8 cellular contexts compared by ENCODE assay signal in the genomic region with DNA sequence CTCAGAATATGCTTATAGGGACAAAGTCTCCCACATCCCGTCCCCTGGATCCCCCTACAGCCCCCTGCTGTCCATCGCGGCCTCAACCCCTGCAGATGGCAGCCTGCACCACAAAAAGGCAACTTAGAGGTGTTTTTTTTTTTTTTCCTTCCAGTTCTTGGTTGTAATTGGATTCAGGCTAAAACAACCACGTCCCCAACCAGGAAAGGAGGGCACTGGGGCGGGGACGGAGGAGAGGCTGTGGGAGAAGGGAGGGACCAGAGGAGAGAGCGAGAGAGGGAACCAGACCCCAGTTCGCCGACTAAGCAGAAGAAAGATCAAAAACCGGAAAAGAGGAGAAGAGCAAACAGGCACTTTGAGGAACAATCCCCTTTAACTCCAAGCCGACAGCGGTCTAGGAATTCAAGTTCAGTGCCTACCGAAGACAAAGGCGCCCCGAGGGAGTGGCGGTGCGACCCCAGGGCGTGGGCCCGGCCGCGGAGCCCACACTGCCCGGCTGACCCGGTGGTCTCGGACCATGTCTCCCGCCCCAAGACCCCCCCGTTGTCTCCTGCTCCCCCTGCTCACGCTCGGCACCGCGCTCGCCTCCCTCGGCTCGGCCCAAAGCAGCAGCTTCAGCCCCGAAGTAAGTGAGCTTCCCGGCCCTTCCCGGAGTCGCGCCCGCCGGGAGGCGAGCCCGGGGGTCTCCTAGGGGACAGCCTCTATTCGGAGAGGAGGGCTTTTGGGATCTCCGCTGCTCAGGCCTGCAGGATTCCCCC. TPM values are rescaled to one million over a fixed set of nuclear protein-coding genes. Genes with fewer than 3 reads are reported as not detected.
DNase-seq lines count a peak whose midpoint lies in the region; ATAC-seq and TF ChIP-seq lines count a peak whose summit lies in the region.

Gene MMP14 (plus strand): TSS at position 285 of the 758 bp plus-strand sequence. CDS start 233 bp downstream, at position 518.

- 2% methylated on average over 12 of the region's 44 CpGs for WGBS in mammary epithelial cell (ENCODE audit: low coverage, missing lambda C conversion rate)

- H3K36me3 ChIP-seq in CD4-positive, CD25-positive, alpha-beta regulatory T cell (ENCODE audit: control insufficient read depth, insufficient read depth, low read length) = peaks cover 13% of the 10 kb centered on the region
- H3K36me3 ChIP-seq in mammary epithelial cell (ENCODE audit: insufficient read depth, low read length) = peaks cover 25% of the 10 kb centered on the region
- peaks cover 41% of the 10 kb centered on the region for H3K36me3 ChIP-seq in skeletal muscle satellite cell (ENCODE audit: insufficient read depth, low read length)

- no peak for DNase-seq in CD4-positive, CD25-positive, alpha-beta regulatory T cell
- peak; percentile 89 for DNase-seq in M059J (ENCODE audit: low read depth)
- DNase-seq in mammary epithelial cell = peak; percentile 86
- DNase-seq in iPS-NIHi7 (ENCODE audit: extremely low spot score) = peak; percentile 80
- DNase-seq in activated CD4-positive, alpha-beta T cell treated with anti-CD3 and anti-CD28 coated beads, Interleukin-2, amount 50 U/mL, for 4 hours = no peak

- no peak within 1 kb of the TSS for H2AFZ ChIP-seq in mammary epithelial cell (ENCODE audit: low read depth, low read length)

- H3K9ac ChIP-seq in mammary epithelial cell (ENCODE audit: insufficient read depth, low read length) = peak within 1 kb of the TSS; percentile 94
- H3K9ac ChIP-seq in skeletal muscle satellite cell (ENCODE audit: low read depth, low read length) = peak within 1 kb of the TSS; percentile 99

- ATAC-seq in CD4-positive, CD25-positive, alpha-beta regulatory T cell (ENCODE audit: low read depth in 2 of 2) = no peak
- ATAC-seq in GM18867 (IDR thresholded peaks at IDR 0.05; ENCODE audit: unreplicated experiment) (no peak), GM19351 (IDR thresholded peaks at IDR 0.05; ENCODE audit: unreplicated experiment) (no peak)

- H3K9me3 Mint-ChIP-seq in CD4-positive, CD25-positive, alpha-beta regulatory T cell = no peaks in the 10 kb centered on the region

- no peaks in the 10 kb centered on the region for H4K20me1 ChIP-seq in mammary epithelial cell (ENCODE audit: insufficient read depth, low read length)

- in situ Hi-C loops in mammary epithelial cell (cut with MboI; ENCODE audit: low sequenced_read_pairs in 2 of 2) = loop anchor here in 1 of 2 donors (25.0 kb wide), 1 partner anchor 274 kb away; no protein-coding TSS in a partner anchor

- no peaks in the 10 kb centered on the region for H3K9me3 ChIP-seq in CD4-positive, CD25-positive, alpha-beta regulatory T cell (ENCODE audit: control insufficient read depth in 2 of 2, low read length in 2 of 2)
- H3K9me3 ChIP-seq in mammary epithelial cell (replicated peaks; ENCODE audit: insufficient read depth, low read length) (no peaks in the 10 kb centered on the region), skeletal muscle satellite cell (replicated peaks; ENCODE audit: low read length) (no peaks in the 10 kb centered on the region)

- intact Hi-C loops in mammary epithelial cell (cut with micrococcal nuclease) = loop anchor here (1.0 to 5.0 kb wide), 6 partner anchors 13 to 279 kb away; partner anchors contain the start of gene AJUBA

- H3K79me2 ChIP-seq in mammary epithelial cell (ENCODE audit: insufficient read depth, low read length) = peaks cover 81% of the 10 kb centered on the region

- H3K4me1 Mint-ChIP-seq in CD4-positive, CD25-positive, alpha-beta regulatory T cell = peaks cover 2 to 32% (median 7%) of the 10 kb centered on the region in 4 donors

- TF ChIP-seq CTCF in mammary epithelial cell (conservative IDR thresholded peaks at IDR 0.05 in 1 of 2, IDR thresholded peaks at IDR 0.05 in 1 of 2; ENCODE audit: extremely low read depth in 1 of 2, insufficient read depth in 1 of 2, low read depth in 1 of 2, low read length in 2 of 2) = peak in 1 of 2 donors; percentile 57

- H3K36me3 Mint-ChIP-seq in CD4-positive, CD25-positive, alpha-beta regulatory T cell = peaks cover 21% of the 10 kb centered on the region

- H3K4me2 ChIP-seq in mammary epithelial cell (ENCODE audit: insufficient read depth, low read depth, low read length) (peak within 1 kb of the TSS; percentile 89), skeletal muscle satellite cell (ENCODE audit: low read length) (peak within 1 kb of the TSS; percentile 95)

- BruUV-seq in mammary epithelial cell (replicated peaks; lab: Mats Ljungman, UMichigan) = TSS peak; percentile 85

- peak within 1 kb of the TSS; percentile 84 to 97 (median 90) for H3K27ac Mint-ChIP-seq in CD4-positive, CD25-positive, alpha-beta regulatory T cell

- dilution Hi-C loops in mammary epithelial cell (cut with HindIII; ENCODE audit: low sequenced_read_pairs) = loop anchor here (5.0 kb wide), 1 partner anchor 61 kb away; no protein-coding TSS in a partner anchor

- no peaks in the 10 kb centered on the region for H3K27me3 ChIP-seq in CD4-positive, CD25-positive, alpha-beta regulatory T cell (ENCODE audit: control insufficient read depth, insufficient read depth, low read length)
- no peaks in the 10 kb centered on the region for H3K27me3 ChIP-seq in mammary epithelial cell (ENCODE audit: insufficient read depth, low read length)
- H3K27me3 ChIP-seq in skeletal muscle satellite cell (ENCODE audit: control insufficient read depth, insufficient read depth, low read length) = no peaks in the 10 kb centered on the region

- CTCF ChIA-PET in mammary epithelial cell (lab: Charles Lee; ENCODE audit: low non-redundant PET) = no interaction called here

- peaks cover 23% of the 10 kb centered on the region for H3K27me3 Mint-ChIP-seq in CD4-positive, CD25-positive, alpha-beta regulatory T cell

- H3K4me3 ChIP-seq in CD4-positive, CD25-positive, alpha-beta regulatory T cell (ENCODE audit: low read depth, low read length) = no peak within 1 kb of the TSS
- H3K4me3 ChIP-seq in mammary epithelial cell (replicated peaks in 1 of 3; ENCODE audit: insufficient read depth in 1 of 3, low read depth in 2 of 3, low read length in 3 of 3) = peak within 1 kb of the TSS; percentile 84 to 94 (median 86)
- H3K4me3 ChIP-seq in skeletal muscle satellite cell (ENCODE audit: low read length) = peak within 1 kb of the TSS; percentile 91

- peak within 1 kb of the TSS; percentile 61 to 89 (median 74) for H3K4me3 Mint-ChIP-seq in CD4-positive, CD25-positive, alpha-beta regulatory T cell

- H3K27ac ChIP-seq in CD4-positive, CD25-positive, alpha-beta regulatory T cell (ENCODE audit: insufficient read depth, low read length, poor library complexity, severe bottlenecking) = no peak within 1 kb of the TSS
- H3K27ac ChIP-seq in mammary epithelial cell (ENCODE audit: insufficient read depth, low read depth, low read length) = peak within 1 kb of the TSS; percentile 86

- peaks cover 13% of the 10 kb centered on the region for H3K4me1 ChIP-seq in CD4-positive, CD25-positive, alpha-beta regulatory T cell (ENCODE audit: control insufficient read depth, insufficient read depth, low read length, poor library complexity, severe bottlenecking)
- H3K4me1 ChIP-seq in mammary epithelial cell (ENCODE audit: insufficient read depth, low read length) (peaks cover 24% of the 10 kb centered on the region), skeletal muscle satellite cell (ENCODE audit: control insufficient read depth, insufficient read depth, low read length) (peaks cover 20% of the 10 kb centered on the region)

RNA-seq across cellular contexts. Expression of gene MMP14, which starts in this region (rescaled TPM):
- total RNA-seq in CD4-positive, CD25-positive, alpha-beta regulatory T cell = 1.0 TPM
- not detected for polyA plus RNA-seq in CD4-positive, CD25-positive, alpha-beta regulatory T cell
- total RNA-seq in M059J (2014; rRNA removed; shearing (Covaris generic)) = 251 and 313 TPM in 2 replicates
- 100 to 1,000 TPM; 525 to 766 TPM for total RNA-seq in mammary epithelial cell
- polyA plus RNA-seq in mammary epithelial cell = 351 TPM
- 343 TPM for polyA minus RNA-seq in mammary epithelial cell
- total RNA-seq in skeletal muscle satellite cell (2012; rRNA removed) = 260 and 382 TPM in 2 replicates

Comparison
In these comparisons a context has a peak if more than half of its experiments do, and no peak if none do; other contexts are left out.
1. RNA of gene MMP14 (total RNA-seq): 525 to 766 TPM in mammary epithelial cell and 251 to 313 TPM in M059J; 1.0 TPM in CD4-positive, CD25-positive, alpha-beta regulatory T cell (single experiment); every median in the first group is over 100 times any median in the second.
2. RNA of gene MMP14 (polyA plus RNA-seq): 351 TPM in mammary epithelial cell (single experiment); not detected in CD4-positive, CD25-positive, alpha-beta regulatory T cell; every median in the first group is over 100 times any median in the second.
3. DNase-seq: peak in M059J (single experiment), mammary epithelial cell (single experiment) and iPS-NIHi7 (single experiment); none in CD4-positive, CD25-positive, alpha-beta regulatory T cell (0 of 3) and activated CD4-positive, alpha-beta T cell treated with anti-CD3 and anti-CD28 coated beads, Interleukin-2, amount 50 U/mL, for 4 hours (0 of 2).